In the genomic region with DNA sequence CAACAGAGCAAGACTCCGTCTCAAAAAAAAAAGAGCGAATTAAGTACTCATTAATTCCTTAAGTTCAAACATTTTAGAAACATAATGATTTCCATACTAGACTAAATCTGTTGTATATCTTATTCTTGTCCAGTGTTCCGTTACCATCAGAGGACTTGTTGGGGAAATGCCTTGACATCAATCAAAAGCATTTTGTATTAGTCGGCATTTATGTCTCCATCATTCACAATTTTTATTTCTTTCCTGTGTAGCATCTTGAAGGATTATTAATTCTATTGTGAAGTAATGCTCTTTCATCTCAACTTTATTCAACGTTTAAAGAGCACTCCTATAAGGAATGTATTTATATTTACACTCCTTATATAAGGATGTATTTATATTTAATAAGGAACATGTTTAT, we compare ENCODE assay signal across 30 cellular contexts.
"Had no signal": no experiment of that assay in that cellular context is flagged by ENCODE, and none has a peak within 500 bp of the region (broad histone marks: within the 10 kb centered on the region; RNA-seq: fewer than 3 reads in every experiment).

No MANE protein-coding gene starts in this region.

- H2AFZ ChIP-seq: parathyroid adenoma had no signal

- H3K4me3 ChIP-seq: ovary, psoas muscle, skin epidermis, smooth muscle cell, spleen, suprapubic skin, testis, tibial artery, transverse colon, upper lobe of right lung, uterus had no signal

- H3K9me3 ChIP-seq: neutrophil, ovary, psoas muscle, spleen, suprapubic skin, testis, tibial artery, transverse colon, upper lobe of right lung, uterus had no signal

- H3K27ac ChIP-seq: neutrophil, ovary, parathyroid adenoma, psoas muscle, skin epidermis, spleen, suprapubic skin, testis, tibial artery, transverse colon, upper lobe of right lung, uterus had no signal

- H3K4me2 ChIP-seq: smooth muscle cell had no signal

- H3K79me2 ChIP-seq: parathyroid adenoma had no signal

- DNase-seq: naive thymus-derived CD8-positive, alpha-beta T cell; nephron progenitor cell; nucleus accumbens; ovary; posterior cingulate gyrus; psoas muscle; right cardiac atrium; spleen; stimulated activated CD4-positive, alpha-beta T cell treated with anti-CD3 and anti-CD28 coated beads, Interleukin-12 subunit alpha, Interleukin-12 subunit beta, amount 100 ng/mL, for 4 hours; stimulated activated CD4-positive, alpha-beta T cell treated with anti-CD3 and anti-CD28 coated beads, Interleukin-1b, Interleukin-23, amount 100 ng/mL, for 48 hours; stimulated activated CD4-positive, alpha-beta T cell treated with anti-CD3 and anti-CD28 coated beads, Interleukin-4, amount 100 ng/mL, for 1 hour; stimulated activated CD4-positive, alpha-beta T cell treated with anti-CD3 and anti-CD28 coated beads, Interleukin-4, amount 100 ng/mL, for 4 hours; stimulated activated CD8-positive, alpha-beta memory T cell treated with anti-CD3 and anti-CD28 coated beads, Interleukin-4, amount 100 ng/mL, for 48 hours; stimulated activated naive CD4-positive, alpha-beta T cell; stimulated activated naive CD8-positive, alpha-beta T cell treated with anti-CD3 and anti-CD28 coated beads, Interleukin-15, amount 100 ng/mL, for 72 hours; stimulated activated naive CD8-positive, alpha-beta T cell treated with anti-CD3 and anti-CD28 coated beads, Interleukin-15, Interleukin-2, amounts not matched to agents 100 U/mL and 50 U/mL, for 24 hours; substantia nigra; testis; tibial artery; transverse colon; upper lobe of right lung; uterus had no signal

- H3K36me3 ChIP-seq: ovary had no signal

- ATAC-seq: naive thymus-derived CD8-positive, alpha-beta T cell; natural killer cell treated with Interleukin-12 subunit alpha and Interleukin-12 subunit beta and Interleukin-15 and Interleukin-18, amount 100 ng/mL, for 72 hours; psoas muscle; right cardiac atrium; sciatic nerve; stimulated activated memory B cell treated with anti-CD40 and anti-IgM and Interleukin-4, amounts not matched to agents 10 μg/mL and 1 μg/mL and 100 μg/mL, for 72 hours; stimulated activated naive CD8-positive, alpha-beta T cell treated with anti-CD3 and anti-CD28 coated beads, Interleukin-15, amount 100 ng/mL, for 72 hours; stimulated activated naive CD8-positive, alpha-beta T cell treated with anti-CD3 and anti-CD28 coated beads, Interleukin-15, Interleukin-2, amounts not matched to agents 100 U/mL and 50 U/mL, for 24 hours; upper lobe of right lung had no signal

- H3K9ac ChIP-seq: parathyroid adenoma had no signal

- H3K27me3 ChIP-seq: neutrophil, ovary, spleen, suprapubic skin, testis, tibial artery, transverse colon, upper lobe of right lung, uterus had no signal

- H3K4me1 ChIP-seq: parathyroid adenoma, psoas muscle, spleen, suprapubic skin, testis, tibial artery, transverse colon, upper lobe of right lung, uterus had no signal
